Comparison of ENCODE assay signal across 19 cellular contexts in the genomic region with DNA sequence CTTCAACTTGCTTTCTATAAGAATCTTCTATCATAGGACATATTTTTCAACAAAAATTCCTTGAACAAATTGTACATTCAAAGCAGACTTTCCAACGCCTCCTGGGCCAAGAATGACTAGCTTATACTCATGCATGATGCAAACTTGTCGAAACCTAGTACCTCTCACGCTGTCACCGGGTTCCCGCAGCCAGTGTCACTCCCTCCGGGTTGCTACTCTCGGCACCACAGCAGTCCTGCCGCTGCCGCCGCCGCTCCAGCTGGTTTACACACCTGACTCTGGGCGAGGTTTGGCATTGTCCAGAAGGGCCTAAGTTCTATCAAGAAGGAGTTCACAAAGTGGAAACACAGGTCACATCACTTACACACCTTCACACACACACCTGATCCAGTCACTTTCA.
"Had no signal": no experiment of that assay in that cellular context is flagged by ENCODE, and none has a peak within 500 bp of the region (broad histone marks: within the 10 kb centered on the region; RNA-seq: fewer than 3 reads in every experiment).

No MANE protein-coding gene starts in this region.

- H3K9me3 ChIP-seq: colonic mucosa, esophagus muscularis mucosa, gastroesophageal sphincter, heart right ventricle, left lung had no signal

- ATAC-seq: foreskin keratinocyte; gastroesophageal sphincter; heart right ventricle; left cardiac atrium; left lung; left ventricle myocardium superior; naive thymus-derived CD4-positive, alpha-beta T cell had no signal

- H3K4me1 ChIP-seq: colonic mucosa, esophagus muscularis mucosa, foreskin keratinocyte, gastroesophageal sphincter, heart right ventricle, left lung had no signal

- H3K27me3 ChIP-seq: colonic mucosa, esophagus muscularis mucosa, foreskin keratinocyte, gastroesophageal sphincter, heart right ventricle, left lung had no signal

- H3K27ac ChIP-seq: colonic mucosa, esophagus muscularis mucosa, foreskin keratinocyte, gastroesophageal sphincter, heart right ventricle, left lung had no signal

- DNase-seq: colonic mucosa; cortex of kidney; effector CD4-positive, alpha-beta T cell; effector memory CD4-positive, alpha-beta T cell; foreskin keratinocyte; glutamatergic neuron; head of caudate nucleus; heart right ventricle; hippocampal formation; left cardiac atrium; left ventricle myocardium superior; mammary epithelial cell; mesendoderm; midbrain; naive thymus-derived CD4-positive, alpha-beta T cell had no signal

- H3K4me3 ChIP-seq: colonic mucosa, esophagus muscularis mucosa, gastroesophageal sphincter, heart right ventricle, left lung, lung had no signal

- H3K36me3 ChIP-seq: colonic mucosa, heart right ventricle, left lung had no signal
